Comparison of ENCODE assay signal across 8 cellular contexts in genomic region chr19:2782357-2782935, GRCh38. TPM values are rescaled to one million over a fixed set of nuclear protein-coding genes. Genes with fewer than 3 reads are reported as not detected.
DNase-seq lines count a peak whose midpoint lies in the region; ATAC-seq and TF ChIP-seq lines count a peak whose summit lies in the region.

No MANE protein-coding gene starts in this region.

- no peak for TF ChIP-seq RAD21 in liver (IDR thresholded peaks at IDR 0.05)

- intact Hi-C loops in activated naive CD4-positive, alpha-beta T cell treated with anti-CD3 and anti-CD28 coated beads for 36 hours (cut with micrococcal nuclease) = loop anchor here (2.0 to 10.0 kb wide), 3 partner anchors 162 to 618 kb away; partner anchors contain the start of genes DOT1L, GADD45B and ZNF77
- intact Hi-C loops in tibial artery (cut with DNase I; ENCODE audit: low total_unique reads) = no loop called here

- H3K27ac Mint-ChIP-seq in activated naive CD4-positive, alpha-beta T cell treated with anti-CD3 and anti-CD28 coated beads for 36 hours = peak overlapping the region; percentile 74
- peak overlapping the region; percentile 90 for H3K27ac Mint-ChIP-seq in activated naive CD8-positive, alpha-beta T cell treated with anti-CD3 and anti-CD28 coated beads, Interleukin-2, amount 10 ng/mL, durations not matched to agents 7 days and 5 days

- peak; percentile 27 for DNase-seq in activated naive CD4-positive, alpha-beta T cell treated with anti-CD3 and anti-CD28 coated beads for 36 hours
- no peak for DNase-seq in activated naive CD4-positive, alpha-beta T cell (lab: John Stamatoyannopoulos, UW)
- no peak for DNase-seq in activated naive CD8-positive, alpha-beta T cell treated with anti-CD3 and anti-CD28 coated beads, Interleukin-2, amount 10 ng/mL, durations not matched to agents 7 days and 5 days
- DNase-seq in tibial artery (no peak), GM19238 (ENCODE audit: insufficient read length, low spot score) (no peak)

- H3K9ac ChIP-seq in liver (ENCODE audit: low read depth in 1 of 2, low read length in 2 of 2) = peak overlapping the region; percentile 85 to 96

- peak overlapping the region; percentile 83 to 85 for H3K27ac ChIP-seq in liver (ENCODE audit: low read depth in 1 of 2, low read length in 2 of 2)
- peak overlapping the region; percentile 85 to 91 for H3K27ac ChIP-seq in tibial artery

- peak overlapping the region; percentile 80 to 88 (median 87) for H3K4me3 ChIP-seq in liver (ENCODE audit: low read depth in 1 of 3, low read length in 3 of 3)
- H3K4me3 ChIP-seq in tibial artery = peak overlapping the region; percentile 74 to 99

- WGBS in liver = 2% methylated on average over 24 of the region's 24 CpGs

- H3K27me3 Mint-ChIP-seq in activated naive CD4-positive, alpha-beta T cell treated with anti-CD3 and anti-CD28 coated beads for 36 hours (ENCODE audit: low read depth) = no peaks in the 10 kb centered on the region
- H3K27me3 Mint-ChIP-seq in activated naive CD8-positive, alpha-beta T cell treated with anti-CD3 and anti-CD28 coated beads, Interleukin-2, amount 10 ng/mL, durations not matched to agents 7 days and 5 days = no peaks in the 10 kb centered on the region

- no peaks in the 10 kb centered on the region for H3K9me3 Mint-ChIP-seq in activated naive CD4-positive, alpha-beta T cell treated with anti-CD3 and anti-CD28 coated beads for 36 hours
- no peaks in the 10 kb centered on the region for H3K9me3 Mint-ChIP-seq in activated naive CD8-positive, alpha-beta T cell treated with anti-CD3 and anti-CD28 coated beads, Interleukin-2, amount 10 ng/mL, durations not matched to agents 7 days and 5 days

- H3K36me3 ChIP-seq in liver (ENCODE audit: control insufficient read depth in 4 of 4, insufficient read depth in 3 of 4, low read depth in 1 of 4, low read length in 3 of 4) (no peaks in the 10 kb centered on the region), tibial artery (peaks cover 0 to 14% (median 0%) of the 10 kb centered on the region in 3 donors)

- peaks cover 59% of the 10 kb centered on the region for H3K4me1 Mint-ChIP-seq in activated naive CD4-positive, alpha-beta T cell treated with anti-CD3 and anti-CD28 coated beads for 36 hours (ENCODE audit: low read depth)
- peaks cover 30% of the 10 kb centered on the region for H3K4me1 Mint-ChIP-seq in activated naive CD8-positive, alpha-beta T cell treated with anti-CD3 and anti-CD28 coated beads, Interleukin-2, amount 10 ng/mL, durations not matched to agents 7 days and 5 days

- peaks cover 1 to 41% (median 30%) of the 10 kb centered on the region in 4 donors for H3K4me1 ChIP-seq in liver (ENCODE audit: control insufficient read depth in 4 of 4, insufficient read depth in 4 of 4, low read length in 3 of 4)
- peaks cover 0 to 69% (median 38%) of the 10 kb centered on the region in 4 donors for H3K4me1 ChIP-seq in tibial artery

- ATAC-seq in activated naive CD8-positive, alpha-beta T cell treated with anti-CD3 and anti-CD28 coated beads, Interleukin-2, amount 10 ng/mL, durations not matched to agents 7 days and 5 days (ENCODE audit: low read depth) = no peak
- no peak for ATAC-seq in HG03108 (IDR thresholded peaks at IDR 0.05; ENCODE audit: unreplicated experiment)
- ATAC-seq in HG03439 (IDR thresholded peaks at IDR 0.05; ENCODE audit: unreplicated experiment) = no peak

- POLR2A ChIA-PET in activated naive CD8-positive, alpha-beta T cell treated with anti-CD3 and anti-CD28 coated beads, Interleukin-2, amount 10 ng/mL, durations not matched to agents 7 days and 5 days (lab: Charles Lee) = interaction anchor here (1.1 to 1.3 kb wide), 2 partner anchors 43 to 306 kb away, joined by 4 to 5 read pairs; partner anchors contain the start of genes GADD45B and SLC39A3

- peaks cover 11% of the 10 kb centered on the region for H3K36me3 Mint-ChIP-seq in activated naive CD4-positive, alpha-beta T cell treated with anti-CD3 and anti-CD28 coated beads for 36 hours (ENCODE audit: low read depth)
- no peaks in the 10 kb centered on the region for H3K36me3 Mint-ChIP-seq in activated naive CD8-positive, alpha-beta T cell treated with anti-CD3 and anti-CD28 coated beads, Interleukin-2, amount 10 ng/mL, durations not matched to agents 7 days and 5 days

- CTCF ChIA-PET in activated naive CD4-positive, alpha-beta T cell treated with anti-CD3 and anti-CD28 coated beads for 36 hours (lab: Charles Lee) = interaction anchor here (0.6 to 2.7 kb wide), 3 partner anchors 33 to 134 kb away, joined by 4 to 8 read pairs (median 6); no protein-coding TSS in a partner anchor

- H3K4me3 Mint-ChIP-seq in activated naive CD4-positive, alpha-beta T cell treated with anti-CD3 and anti-CD28 coated beads for 36 hours = peak overlapping the region; percentile 94
- peak overlapping the region; percentile 89 for H3K4me3 Mint-ChIP-seq in activated naive CD8-positive, alpha-beta T cell treated with anti-CD3 and anti-CD28 coated beads, Interleukin-2, amount 10 ng/mL, durations not matched to agents 7 days and 5 days

- H3K9me3 ChIP-seq in liver (ENCODE audit: control insufficient read depth in 4 of 4, low read length in 3 of 4) = no peaks in the 10 kb centered on the region
- H3K9me3 ChIP-seq in tibial artery = no peaks in the 10 kb centered on the region

- H3K27me3 ChIP-seq in liver (ENCODE audit: control insufficient read depth in 4 of 4, insufficient read depth in 4 of 4, low read length in 3 of 4) (no peaks in the 10 kb centered on the region), tibial artery (no peaks in the 10 kb centered on the region)

- TF ChIP-seq CTCF in liver (IDR thresholded peaks at IDR 0.05; ENCODE audit: low read depth, low read length, missing input control) = no peak
- no peak for TF ChIP-seq CTCF in tibial artery (IDR thresholded peaks at IDR 0.05)

TF ChIP-seq in liver, 16 proteins besides CTCF, POLR2A, EP300 and RAD21 (continues in another document):
- no peak for TF ChIP-seq REST (IDR thresholded peaks at IDR 0.05)
- no peak for TF ChIP-seq FOXA2 (IDR thresholded peaks at IDR 0.05)
- no peak for TF ChIP-seq EGR1 (IDR thresholded peaks at IDR 0.05; ENCODE audit: low read depth in 2 of 2)
- no peak for TF ChIP-seq SP1 (IDR thresholded peaks at IDR 0.05)
- no peak for TF ChIP-seq RXRA (IDR thresholded peaks at IDR 0.05)
- TF ChIP-seq JUND (IDR thresholded peaks at IDR 0.05) = no peak
- no peak for TF ChIP-seq HNF4A (conservative IDR thresholded peaks at IDR 0.05)
- TF ChIP-seq ATF3 (IDR thresholded peaks at IDR 0.05) = no peak
- TF ChIP-seq FOXA1 (IDR thresholded peaks at IDR 0.05) = no peak

RNA-seq across cellular contexts. Expression of gene SGTA, which starts 0.6 kb away (rescaled TPM):
- 10 to 100 TPM; 44.3 to 44.6 TPM for total RNA-seq in activated naive CD4-positive, alpha-beta T cell treated with anti-CD3 and anti-CD28 coated beads for 36 hours
- 10 to 100 TPM; 39.6 to 42.6 TPM for total RNA-seq in activated naive CD8-positive, alpha-beta T cell treated with anti-CD3 and anti-CD28 coated beads, Interleukin-2, amount 10 ng/mL, durations not matched to agents 7 days and 5 days
- 10 to 100 TPM; 16.7 to 23.2 TPM for total RNA-seq in liver
- polyA plus RNA-seq in liver = 10 to 100 TPM; 18.9 to 38.4 TPM

RNA-seq across cellular contexts. Expression of gene THOP1, which starts 2.9 kb away (rescaled TPM):
- total RNA-seq in activated naive CD4-positive, alpha-beta T cell treated with anti-CD3 and anti-CD28 coated beads for 36 hours = 100 to 1,000 TPM; 113 TPM
- 10 to 100 TPM; 73.2 to 78.8 TPM for total RNA-seq in activated naive CD8-positive, alpha-beta T cell treated with anti-CD3 and anti-CD28 coated beads, Interleukin-2, amount 10 ng/mL, durations not matched to agents 7 days and 5 days
- 10 to 100 TPM; 45.6 to 56.2 TPM for total RNA-seq in liver
- polyA plus RNA-seq in liver = 10 to 100 TPM; 39.1 to 43.8 TPM

RNA-seq across cellular contexts. Expression of gene ZNF554, which starts 37.2 kb away (rescaled TPM):
- 1 to 10 TPM; 1.2 to 1.4 TPM for total RNA-seq in activated naive CD4-positive, alpha-beta T cell treated with anti-CD3 and anti-CD28 coated beads for 36 hours
- 1 to 10 TPM; 3.6 to 5.0 TPM for total RNA-seq in activated naive CD8-positive, alpha-beta T cell treated with anti-CD3 and anti-CD28 coated beads, Interleukin-2, amount 10 ng/mL, durations not matched to agents 7 days and 5 days
- total RNA-seq in liver = 1 to 10 TPM; 2.7 to 3.3 TPM
- 1 to 10 TPM in 1 of 2 donors, under 1 TPM in 1; 0.94 to 1.5 TPM for polyA plus RNA-seq in liver

RNA-seq across cellular contexts. Expression of gene SLC39A3, which starts 42.6 kb away (rescaled TPM):
- 10 to 100 TPM; 20.1 to 23.2 TPM for total RNA-seq in activated naive CD4-positive, alpha-beta T cell treated with anti-CD3 and anti-CD28 coated beads for 36 hours
- 10 to 100 TPM; 22.4 to 24.2 TPM for total RNA-seq in activated naive CD8-positive, alpha-beta T cell treated with anti-CD3 and anti-CD28 coated beads, Interleukin-2, amount 10 ng/mL, durations not matched to agents 7 days and 5 days
- 10 to 100 TPM; 19.8 to 29.0 TPM for total RNA-seq in liver
- 10 to 100 TPM; 20.1 to 28.2 TPM for polyA plus RNA-seq in liver

RNA-seq across cellular contexts. Expression of gene ZNF555, which starts 58.8 kb away (rescaled TPM):
- total RNA-seq in activated naive CD4-positive, alpha-beta T cell treated with anti-CD3 and anti-CD28 coated beads for 36 hours = 1 to 10 TPM; 1.7 to 3.0 TPM
- 1 to 10 TPM; 4.8 to 5.3 TPM for total RNA-seq in activated naive CD8-positive, alpha-beta T cell treated with anti-CD3 and anti-CD28 coated beads, Interleukin-2, amount 10 ng/mL, durations not matched to agents 7 days and 5 days
- total RNA-seq in liver = 1 to 10 TPM; 2.4 to 2.8 TPM
- polyA plus RNA-seq in liver = 1 to 10 TPM; 1.3 to 2.0 TPM
